Comparison of ENCODE assay signal across 8 cellular contexts in genomic region chr7:73234994-73235717, GRCh38.
DNase-seq lines count a peak whose midpoint lies in the region; ATAC-seq and TF ChIP-seq lines count a peak whose summit lies in the region.
"Not testable (repeated sequence)": the region's sequence is repeated elsewhere in the genome, so short reads cannot be mapped to it uniquely, and the experiment has no call there.

No MANE protein-coding gene starts in this region.

- CTCF ChIA-PET in WTC11 (lab: Charles Lee), result not testable (repeated sequence)

- H3K4me3 Mint-ChIP-seq in WTC11, result not testable (repeated sequence)

- not testable (repeated sequence) for H3K27ac ChIP-seq in DND-41 (ENCODE audit: low read length)

- not testable (repeated sequence) for H4K20me1 ChIP-seq in DND-41 (ENCODE audit: insufficient read depth, low read length)

- not testable (repeated sequence) for H2AFZ ChIP-seq in DND-41 (ENCODE audit: low read depth, low read length)

- H3K4me1 Mint-ChIP-seq in WTC11, result not testable (repeated sequence)

- not testable (repeated sequence) for H3K9me3 Mint-ChIP-seq in WTC11

- not testable (repeated sequence) for TF ChIP-seq CTCF in DND-41 (IDR thresholded peaks at IDR 0.05; ENCODE audit: borderline replicate concordance, extremely low read depth, low read length, poor library complexity, severe bottlenecking); WTC11 (IDR thresholded peaks at IDR 0.05); omental fat pad (IDR thresholded peaks at IDR 0.05)

- DNase-seq in DND-41 (peak; percentile 93), WTC11 (ENCODE audit: low spot score) (peak; percentile 96), head of caudate nucleus (peak; percentile 70 to 95 (median 89)), omental fat pad (ENCODE audit: low spot score) (peak; percentile 73)
- DNase-seq in activated gamma-delta T cell treated with anti-CD3 and anti-CD28 coated beads, Interleukin-2, amount 50 U/mL, for 16 hours (ENCODE audit: low read depth), result peak; percentile 73
- peak; percentile 78 to 87 for DNase-seq in stimulated activated CD8-positive, alpha-beta memory T cell treated with anti-CD3 and anti-CD28 coated beads, Interleukin-2, amount 100 ng/mL, for 48 hours (ENCODE audit: low read depth in 2 of 2)

- POLR2A ChIA-PET in WTC11 (lab: Charles Lee), result not testable (repeated sequence)

- H3K27me3 ChIP-seq in DND-41 (ENCODE audit: insufficient read depth, low read length, poor library complexity), result not testable (repeated sequence)

- H3K4me2 ChIP-seq in DND-41 (ENCODE audit: insufficient read depth, low read length), result peak overlapping the region; percentile 53; the same call in 1 of the 2 replicates

- H3K9ac ChIP-seq in DND-41 (ENCODE audit: low read depth, low read length), result not testable (repeated sequence)

- H3K9me3 ChIP-seq in DND-41 (ENCODE audit: insufficient read depth, low read length, severe bottlenecking), result not testable (repeated sequence)

- H3K27ac Mint-ChIP-seq in WTC11, result not testable (repeated sequence)

- ATAC-seq in DND-41 (ENCODE audit: insufficient read depth, low read depth), result peak; percentile 92
- ATAC-seq in GM21576 (IDR thresholded peaks at IDR 0.05; ENCODE audit: unreplicated experiment), result peak; percentile 90
- ATAC-seq in HG03196 (IDR thresholded peaks at IDR 0.05; ENCODE audit: unreplicated experiment), result peak; percentile 90
- ATAC-seq in WTC11, result peak; percentile 93
- ATAC-seq in omental fat pad (ENCODE audit: low FRiP score), result peak; percentile 99

- H3K4me3 ChIP-seq in DND-41 (ENCODE audit: low read depth in 1 of 2, low read length in 2 of 2), result peak overlapping the region in 1 of 2 experiments; percentile 51; a peak in 2 of 4 replicates

- intact Hi-C loops in head of caudate nucleus (cut with DNase I), result not testable (repeated sequence)

- not testable (repeated sequence) for H3K36me3 ChIP-seq in DND-41 (ENCODE audit: insufficient read depth, low read length)

- not testable (repeated sequence) for H3K36me3 Mint-ChIP-seq in WTC11

- H3K27me3 Mint-ChIP-seq in WTC11 (ENCODE audit: low read depth), result not testable (repeated sequence)

- not testable (repeated sequence) for H3K4me1 ChIP-seq in DND-41 (ENCODE audit: insufficient read depth, low read length)

- H3K79me2 ChIP-seq in DND-41 (ENCODE audit: insufficient read depth, low read length), result not testable (repeated sequence)
